1 cellular context compared by ENCODE assay signal in the genomic region with DNA sequence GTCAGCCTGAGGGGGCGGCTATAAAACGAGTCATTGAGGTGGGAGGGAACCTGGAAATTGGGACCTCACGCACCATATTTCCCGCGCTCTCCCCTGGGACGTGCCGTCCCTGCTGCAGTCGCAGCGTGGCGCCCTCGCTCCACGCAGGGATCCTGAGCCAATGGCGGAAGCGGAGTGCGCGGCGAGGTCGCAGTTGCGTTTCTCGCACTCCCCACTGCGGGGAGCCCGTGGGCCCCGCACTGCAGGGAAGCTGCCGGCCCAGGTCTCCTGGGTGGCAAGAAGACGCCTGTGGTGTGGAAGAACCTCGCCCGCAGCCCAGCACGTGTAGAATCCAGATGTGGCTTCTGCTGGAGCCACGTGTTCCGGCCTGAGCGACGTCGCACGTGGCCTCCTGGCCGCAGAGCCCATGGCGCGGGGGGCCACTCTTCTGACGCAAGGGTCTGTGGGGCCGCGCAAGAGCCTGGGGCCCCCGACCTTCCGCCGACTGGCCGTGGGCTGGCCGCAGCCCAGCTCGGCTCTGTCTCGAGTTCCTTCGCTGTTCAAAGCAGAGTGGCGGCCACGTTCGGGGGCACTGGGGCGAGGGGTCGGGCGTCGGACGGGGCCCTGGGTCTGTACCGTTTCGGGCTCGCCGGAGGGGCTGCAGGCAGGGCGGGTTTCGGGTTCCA.
TF ChIP-seq lines count a peak whose summit lies in the region.

No MANE protein-coding gene starts in this region.

TF ChIP-seq in HEK293, 187 proteins besides CTCF, POLR2A, EP300 and RAD21 (continued from another document):
- TF ChIP-seq ZBTB10 (tag by site-specific recombination; IDR thresholded peaks at IDR 0.05) = no peak
- no peak for TF ChIP-seq KLF8 (tag by site-specific recombination; IDR thresholded peaks at IDR 0.05)
- no peak for TF ChIP-seq ZNF510 (tag by site-specific recombination; IDR thresholded peaks at IDR 0.05; ENCODE audit: insufficient replicate concordance)
- no peak for TF ChIP-seq ZBTB48 (tag by site-specific recombination; IDR thresholded peaks at IDR 0.05)
- TF ChIP-seq ZNF530 (tag by site-specific recombination; IDR thresholded peaks at IDR 0.05; ENCODE audit: low read depth) = no peak
- 0 out of 2 replicates have a peak, but pooled peaks have one; percentile 36 for TF ChIP-seq ZNF394 (tag by site-specific recombination; IDR thresholded peaks at IDR 0.05; ENCODE audit: borderline replicate concordance)
- TF ChIP-seq ZFP69B (tag by site-specific recombination; IDR thresholded peaks at IDR 0.05) = peak; percentile 71; the same call in 1 of the 2 replicates
- peak; percentile 97 for TF ChIP-seq ZIC2 (tag by site-specific recombination; IDR thresholded peaks at IDR 0.05)
- no peak for TF ChIP-seq SCRT1 (tag by site-specific recombination; IDR thresholded peaks at IDR 0.05; ENCODE audit: borderline replicate concordance)
- peak; percentile 82 for TF ChIP-seq ZNF2 (tag by site-specific recombination; IDR thresholded peaks at IDR 0.05)
- TF ChIP-seq KLF10 (tag by site-specific recombination; IDR thresholded peaks at IDR 0.05) = no peak
- TF ChIP-seq KLF9 (tag by site-specific recombination; IDR thresholded peaks at IDR 0.05; ENCODE audit: low read depth) = no peak
- TF ChIP-seq ZNF423 (tag by site-specific recombination; IDR thresholded peaks at IDR 0.05) = peak; percentile 95
- no peak for TF ChIP-seq ZBTB21 (tag by site-specific recombination; IDR thresholded peaks at IDR 0.05)
- TF ChIP-seq, protein P1, sequence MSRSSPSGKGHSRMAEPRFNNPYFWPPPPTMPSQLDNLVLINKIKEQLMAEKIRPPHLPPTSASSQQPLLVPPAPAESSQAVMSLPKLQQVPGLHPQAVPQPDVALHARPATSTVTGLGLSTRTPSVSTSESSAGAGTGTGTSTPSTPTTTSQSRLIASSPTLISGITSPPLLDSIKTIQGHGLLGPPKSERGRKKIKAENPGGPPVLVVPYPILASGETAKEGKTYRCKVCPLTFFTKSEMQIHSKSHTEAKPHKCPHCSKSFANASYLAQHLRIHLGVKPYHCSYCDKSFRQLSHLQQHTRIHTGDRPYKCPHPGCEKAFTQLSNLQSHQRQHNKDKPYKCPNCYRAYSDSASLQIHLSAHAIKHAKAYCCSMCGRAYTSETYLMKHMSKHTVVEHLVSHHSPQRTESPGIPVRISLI (tag by site-specific recombination; IDR thresholded peaks at IDR 0.05) = no peak
- peak; percentile 49; the same call in 1 of the 2 replicates for TF ChIP-seq ZNF580 (tag by site-specific recombination; IDR thresholded peaks at IDR 0.05)
- no peak for TF ChIP-seq ZBTB11 (tag by site-specific recombination; conservative IDR thresholded peaks at IDR 0.05; ENCODE audit: low read depth)
- peak; percentile 85 for TF ChIP-seq YY1 (tag by site-specific recombination; IDR thresholded peaks at IDR 0.05)
- no peak for TF ChIP-seq ZNF221 (tag by site-specific recombination; IDR thresholded peaks at IDR 0.05; ENCODE audit: borderline replicate concordance)
- no peak for TF ChIP-seq ZSCAN23 (tag by site-specific recombination; IDR thresholded peaks at IDR 0.05)
- TF ChIP-seq ZNF211 (tag by site-specific recombination; IDR thresholded peaks at IDR 0.05; ENCODE audit: low read depth) = no peak
- no peak for TF ChIP-seq ZNF830 (tag by site-specific recombination; IDR thresholded peaks at IDR 0.05; ENCODE audit: low read depth)
- no peak for TF ChIP-seq ZNF521 (tag by site-specific recombination; IDR thresholded peaks at IDR 0.05)
- TF ChIP-seq ZNF157 (tag by site-specific recombination; IDR thresholded peaks at IDR 0.05) = no peak
- TF ChIP-seq, protein P2, sequence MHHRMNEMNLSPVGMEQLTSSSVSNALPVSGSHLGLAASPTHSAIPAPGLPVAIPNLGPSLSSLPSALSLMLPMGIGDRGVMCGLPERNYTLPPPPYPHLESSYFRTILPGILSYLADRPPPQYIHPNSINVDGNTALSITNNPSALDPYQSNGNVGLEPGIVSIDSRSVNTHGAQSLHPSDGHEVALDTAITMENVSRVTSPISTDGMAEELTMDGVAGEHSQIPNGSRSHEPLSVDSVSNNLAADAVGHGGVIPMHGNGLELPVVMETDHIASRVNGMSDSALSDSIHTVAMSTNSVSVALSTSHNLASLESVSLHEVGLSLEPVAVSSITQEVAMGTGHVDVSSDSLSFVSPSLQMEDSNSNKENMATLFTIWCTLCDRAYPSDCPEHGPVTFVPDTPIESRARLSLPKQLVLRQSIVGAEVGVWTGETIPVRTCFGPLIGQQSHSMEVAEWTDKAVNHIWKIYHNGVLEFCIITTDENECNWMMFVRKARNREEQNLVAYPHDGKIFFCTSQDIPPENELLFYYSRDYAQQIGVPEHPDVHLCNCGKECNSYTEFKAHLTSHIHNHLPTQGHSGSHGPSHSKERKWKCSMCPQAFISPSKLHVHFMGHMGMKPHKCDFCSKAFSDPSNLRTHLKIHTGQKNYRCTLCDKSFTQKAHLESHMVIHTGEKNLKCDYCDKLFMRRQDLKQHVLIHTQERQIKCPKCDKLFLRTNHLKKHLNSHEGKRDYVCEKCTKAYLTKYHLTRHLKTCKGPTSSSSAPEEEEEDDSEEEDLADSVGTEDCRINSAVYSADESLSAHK (tag by site-specific recombination; IDR thresholded peaks at IDR 0.05) = no peak
